12 cellular contexts compared by ENCODE assay signal in the genomic region with DNA sequence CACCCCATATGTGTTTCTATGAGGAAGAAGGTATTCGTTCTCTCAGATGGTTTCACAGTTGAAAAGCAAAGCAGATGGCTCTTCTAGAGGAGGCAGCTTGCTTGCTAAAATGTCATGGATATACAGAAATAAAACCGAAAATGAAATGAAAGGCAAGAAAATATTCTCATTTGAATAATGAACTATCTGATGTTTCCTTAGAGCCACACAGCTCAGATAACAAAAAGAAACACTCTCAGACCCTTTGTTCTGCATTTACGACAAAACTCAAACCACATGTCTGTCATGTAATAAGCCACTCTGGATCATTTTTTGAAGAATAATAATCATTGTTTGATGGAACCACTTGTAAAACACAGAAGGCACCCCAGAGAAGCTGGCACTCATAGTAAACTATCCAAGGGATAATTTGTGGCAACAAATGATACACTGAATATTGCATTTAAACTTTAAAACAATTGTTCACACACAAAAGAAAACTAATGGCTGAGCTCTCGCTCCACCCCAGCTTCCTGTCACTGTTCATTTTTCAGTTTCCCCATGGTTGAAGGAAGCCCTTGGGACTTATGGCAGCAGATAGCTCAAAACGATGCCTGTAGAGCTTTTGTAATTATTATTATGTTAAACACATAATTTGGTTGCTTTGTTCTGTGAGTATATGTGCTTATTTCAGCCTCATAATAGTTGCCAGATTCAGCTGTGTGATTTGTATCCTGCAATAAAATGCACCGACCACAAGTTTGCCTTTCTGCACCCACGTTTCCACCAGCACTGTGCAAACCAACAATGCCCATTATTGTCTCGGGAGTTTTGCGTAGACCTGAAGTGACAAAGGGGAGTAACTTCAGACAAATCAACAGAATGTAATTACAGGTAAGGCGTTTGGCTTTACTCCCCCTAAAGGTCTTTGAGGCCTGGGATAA.
A peak's percentile ranks its signal among the peaks of the same experiment; 100 is the strongest.
DNase-seq lines count a peak whose midpoint lies in the region; ATAC-seq and TF ChIP-seq lines count a peak whose summit lies in the region.
"Had no signal": no experiment of that assay in that cellular context is flagged by ENCODE, and none has a peak within 500 bp of the region (broad histone marks: within the 10 kb centered on the region; RNA-seq: fewer than 3 reads in every experiment).

No MANE protein-coding gene starts in this region.

- intact Hi-C loops in esophagus muscularis mucosa (cut with DNase I) = no loop called here

- no peaks in the 10 kb centered on the region for H3K36me3 ChIP-seq in esophagus muscularis mucosa

- H3K4me3 ChIP-seq in esophagus muscularis mucosa = no peak overlapping the region

- 72% methylated on average over 10 of the region's 10 CpGs for WGBS in esophagus muscularis mucosa

- DNase-seq in GM10266 (ENCODE audit: extremely low spot score) = peak; percentile 42
- peak; percentile 69 for DNase-seq in SW480 (ENCODE audit: low spot score)
- no peak for DNase-seq in NCI-H524 treated with DMSO at 0.1 percent for 48 hours (lab: John Stamatoyannopoulos, UW)
- no peak for DNase-seq in esophagus muscularis mucosa (ENCODE audit: extremely low spot score)
- DNase-seq in substantia nigra (lab: John Stamatoyannopoulos, UW) = no peak
- no peak for DNase-seq in stimulated activated CD4-positive, alpha-beta T cell treated with anti-CD3 and anti-CD28 coated beads, Interleukin-1b, Interleukin-23, amount 100 ng/mL, for 48 hours
- DNase-seq: Calu3, left colon, MV-4-11 had no signal

- TF ChIP-seq POLR2A in esophagus muscularis mucosa (IDR thresholded peaks at IDR 0.05; ENCODE audit: low read depth) = no peak

- H3K27ac ChIP-seq in esophagus muscularis mucosa (replicated peaks in 1 of 4) (no peak overlapping the region), substantia nigra (ENCODE audit: low read depth, low read length, poor library complexity, severe bottlenecking) (no peak overlapping the region)
- H3K27ac ChIP-seq: VCaP had no signal

- peak; percentile 84 for ATAC-seq in GM19438 (IDR thresholded peaks at IDR 0.05; ENCODE audit: low read depth, unreplicated experiment)
- ATAC-seq in HG03064 (IDR thresholded peaks at IDR 0.05; ENCODE audit: low read depth, unreplicated experiment) = peak; percentile 96
- ATAC-seq: left colon had no signal

- no peaks in the 10 kb centered on the region for H3K4me1 ChIP-seq in esophagus muscularis mucosa

- no peak for TF ChIP-seq EP300 in esophagus muscularis mucosa (IDR thresholded peaks at IDR 0.05)

- TF ChIP-seq CTCF in GM10266 (IDR thresholded peaks at IDR 0.05; ENCODE audit: control insufficient read depth, insufficient read depth, low read depth, missing control alignments) (no peak), esophagus muscularis mucosa (IDR thresholded peaks at IDR 0.05) (no peak)

- no peaks in the 10 kb centered on the region for H3K9me3 ChIP-seq in esophagus muscularis mucosa

- no peaks in the 10 kb centered on the region for H3K27me3 ChIP-seq in esophagus muscularis mucosa

Comparison
In these comparisons a context has a peak if more than half of its experiments do, and no peak if none do; other contexts are left out.
1. DNase-seq: peak in GM10266 (single experiment) and SW480 (single experiment); none in NCI-H524 treated with DMSO at 0.1 percent for 48 hours (single experiment), esophagus muscularis mucosa (single experiment), substantia nigra (0 of 49) and stimulated activated CD4-positive, alpha-beta T cell treated with anti-CD3 and anti-CD28 coated beads, Interleukin-1b, Interleukin-23, amount 100 ng/mL, for 48 hours (single experiment).